Comparison of ENCODE assay signal across 8 cellular contexts in the genomic region with DNA sequence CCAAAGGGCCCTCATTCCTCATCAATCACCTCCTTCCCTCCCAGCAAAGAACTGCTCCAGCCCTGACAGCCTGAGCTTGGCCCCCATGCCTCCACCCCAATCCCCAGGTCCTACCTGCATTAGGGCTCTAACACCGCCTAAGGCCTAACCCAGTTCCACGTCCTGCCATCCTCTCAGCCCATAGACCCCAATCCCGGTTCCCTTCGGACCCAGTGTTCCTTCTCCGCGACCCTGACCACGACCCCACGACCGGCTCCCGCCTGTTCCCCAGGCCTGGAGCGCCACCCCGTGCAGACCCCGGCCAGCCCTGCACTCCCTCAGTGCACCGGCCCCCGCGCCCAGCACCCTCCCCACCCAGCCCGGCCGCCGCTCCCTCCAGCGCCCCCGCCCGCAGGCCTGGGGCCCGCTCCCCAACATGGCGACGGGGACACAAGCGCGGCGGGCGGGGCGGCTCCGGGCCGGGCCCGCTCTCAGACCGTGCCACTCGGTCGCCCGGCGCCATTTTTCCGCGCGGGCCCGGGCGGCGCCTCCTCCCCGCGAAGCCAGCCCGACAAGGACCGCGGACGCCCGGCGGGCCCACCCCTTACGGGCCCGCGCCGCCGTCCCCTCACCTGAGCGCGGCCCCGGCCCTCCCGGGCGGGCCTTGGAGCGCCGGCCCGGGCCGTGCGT. TPM values are rescaled to one million over a fixed set of nuclear protein-coding genes. Genes with fewer than 3 reads are reported as not detected.
DNase-seq lines count a peak whose midpoint lies in the region; ATAC-seq, FAIRE-seq and TF ChIP-seq lines count a peak whose summit lies in the region.

No MANE protein-coding gene starts in this region.

- H3K4me3 ChIP-seq in A549 (peak overlapping the region; percentile 77), epithelial cell of esophagus (ENCODE audit: low read length) (peak overlapping the region; percentile 91), mononuclear cell (ENCODE audit: low read length) (peak overlapping the region; percentile 74)

- H3K4me2 ChIP-seq in A549, result peak overlapping the region; percentile 79

- peak; percentile 40 to 48 for DNase-seq in A549 (ENCODE audit: low read depth in 1 of 2, low spot score in 1 of 2)
- DNase-seq in NCI-H748 treated with DMSO at 0.1 percent for 48 hours (lab: John Stamatoyannopoulos, UW), result peak; percentile 49
- peak; percentile 81 for DNase-seq in activated CD8-positive, alpha-beta memory T cell treated with anti-CD3 and anti-CD28 coated beads, Interleukin-2, amount 50 U/mL, for 48 hours
- peak; percentile 55 for DNase-seq in epithelial cell of esophagus (ENCODE audit: low read depth)
- peak; percentile 48 to 57 for DNase-seq in stimulated activated CD8-positive, alpha-beta memory T cell treated with anti-CD3 and anti-CD28 coated beads, Interleukin-2, amount 100 ng/mL, for 48 hours (ENCODE audit: low read depth in 2 of 2)

- TF ChIP-seq CTCF in A549 (IDR thresholded peaks at IDR 0.05) (no peak; the same call in 2 of the 3 replicates), epithelial cell of esophagus (IDR thresholded peaks at IDR 0.05; ENCODE audit: insufficient read depth, low read depth, low read length, missing control alignments) (no peak)

- POLR2A ChIA-PET in A549 (lab: Yijun Ruan, JAX), result interaction anchor here (0.5 kb wide), 1 partner anchor 629 kb away, joined by 6 read pairs; no protein-coding TSS in a partner anchor

- H3K27ac ChIP-seq in A549, result peak overlapping the region; percentile 94 to 100

- H3K27me3 ChIP-seq in mononuclear cell (ENCODE audit: insufficient read depth, low read length), result no peaks in the 10 kb centered on the region

- WGBS in A549 (ENCODE audit: missing lambda C conversion rate), result 0% methylated on average over 7 of the region's 67 CpGs

- H3K9me3 ChIP-seq in A549 (no peaks in the 10 kb centered on the region), mononuclear cell (ENCODE audit: low read depth, low read length) (no peaks in the 10 kb centered on the region)

- TF ChIP-seq RAD21 in A549 (conservative IDR thresholded peaks at IDR 0.05 in 1 of 2, IDR thresholded peaks at IDR 0.05 in 1 of 2), result peak in 1 of 2 experiments; percentile 18; a peak in 1 of 5 replicates

- TF ChIP-seq POLR2A in A549 (IDR thresholded peaks at IDR 0.05; ENCODE audit: low read length) (peak; percentile 26; the same call in 1 of the 2 replicates), GM18526 (IDR thresholded peaks at IDR 0.05; ENCODE audit: extremely low read depth, insufficient read length) (peak; percentile 52)

- peak; percentile 86 to 89 for ATAC-seq in A549
- ATAC-seq in HG03097 (IDR thresholded peaks at IDR 0.05; ENCODE audit: low FRiP score, unreplicated experiment), result peak; percentile 60

- H3K4me1 ChIP-seq in A549 (peaks cover 16% of the 10 kb centered on the region; the same call in 2 of the 3 replicates), mononuclear cell (ENCODE audit: insufficient read depth, low read length) (peaks cover 28% of the 10 kb centered on the region)

- TF ChIP-seq EP300 in A549 (IDR thresholded peaks at IDR 0.05), result no peak

- no peak for FAIRE-seq in A549 (lab: Jason Lieb, UNC)

- CTCF ChIA-PET in A549 (lab: Yijun Ruan, JAX), result interaction anchor here (0.6 to 3.6 kb wide), 3 partner anchors 9 to 158 kb away, joined by 3 to 18 read pairs (median 4); no protein-coding TSS in a partner anchor

TF ChIP-seq in A549, 52 proteins besides CTCF, POLR2A, EP300 and RAD21:
- TF ChIP-seq, protein P1, sequence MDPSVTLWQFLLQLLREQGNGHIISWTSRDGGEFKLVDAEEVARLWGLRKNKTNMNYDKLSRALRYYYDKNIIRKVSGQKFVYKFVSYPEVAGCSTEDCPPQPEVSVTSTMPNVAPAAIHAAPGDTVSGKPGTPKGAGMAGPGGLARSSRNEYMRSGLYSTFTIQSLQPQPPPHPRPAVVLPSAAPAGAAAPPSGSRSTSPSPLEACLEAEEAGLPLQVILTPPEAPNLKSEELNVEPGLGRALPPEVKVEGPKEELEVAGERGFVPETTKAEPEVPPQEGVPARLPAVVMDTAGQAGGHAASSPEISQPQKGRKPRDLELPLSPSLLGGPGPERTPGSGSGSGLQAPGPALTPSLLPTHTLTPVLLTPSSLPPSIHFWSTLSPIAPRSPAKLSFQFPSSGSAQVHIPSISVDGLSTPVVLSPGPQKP (IDR thresholded peaks at IDR 0.05; ENCODE audit: low read depth, low read length), result no peak
- TF ChIP-seq JUN (IDR thresholded peaks at IDR 0.05), result no peak
- TF ChIP-seq PHF8 (IDR thresholded peaks at IDR 0.05; ENCODE audit: borderline replicate concordance, low read depth), result peak; percentile 56; the same call in 1 of the 2 replicates
- TF ChIP-seq RNF2 (IDR thresholded peaks at IDR 0.05; ENCODE audit: borderline replicate concordance, low read depth), result no peak
- TF ChIP-seq EHMT2 (IDR thresholded peaks at IDR 0.05; ENCODE audit: low read depth), result no peak
- no peak for TF ChIP-seq ZC3H11A (IDR thresholded peaks at IDR 0.05)
- no peak for TF ChIP-seq ZSCAN20 (CRISPR knock-in tag; IDR thresholded peaks at IDR 0.05)
- no peak for TF ChIP-seq GATA3 (IDR thresholded peaks at IDR 0.05; ENCODE audit: borderline replicate concordance)
- TF ChIP-seq CBX8 (IDR thresholded peaks at IDR 0.05), result no peak
- no peak for TF ChIP-seq CEBPB (IDR thresholded peaks at IDR 0.05)
- TF ChIP-seq ZFP36 (IDR thresholded peaks at IDR 0.05; ENCODE audit: borderline replicate concordance, partially characterized antibody), result no peak
- TF ChIP-seq HDAC2 (IDR thresholded peaks at IDR 0.05), result no peak
- no peak for TF ChIP-seq KDM1A (IDR thresholded peaks at IDR 0.05; ENCODE audit: low read depth)
- peak; percentile 38; the same call in 1 of the 2 replicates for TF ChIP-seq MAZ (IDR thresholded peaks at IDR 0.05; ENCODE audit: borderline replicate concordance, low read depth, low read length)
- TF ChIP-seq MAFK (IDR thresholded peaks at IDR 0.05; ENCODE audit: partially characterized antibody), result no peak
- TF ChIP-seq FOSL2 (IDR thresholded peaks at IDR 0.05), result no peak
- TF ChIP-seq FOSL2 (CRISPR knock-in tag; IDR thresholded peaks at IDR 0.05), result no peak
- no peak for TF ChIP-seq NFE2L2 (conservative IDR thresholded peaks at IDR 0.05; ENCODE audit: low read length)

RNA-seq across cellular contexts. Expression of a gene that starts 0.5 kb away (rescaled TPM):
- polyA plus RNA-seq in A549 (2011; rRNA removed) (18.0 and 22.7 TPM in 2 replicates), A549 (2017; fragmentation: RNase III; extraction: RNeasy Plus Mini Kit Qiagen cat#74134 plus additional on column Dnase treatment) (14.1 to 15.8 TPM (median 15.3 TPM) in 3 replicates)
- 12.8 and 16.3 TPM in 2 replicates for polyA plus RNA-seq in A549 (2012; cell fraction: cytosol; rRNA removed)
- polyA plus RNA-seq in A549 (2012; cell fraction: nucleus; rRNA removed), result 12.7 and 13.9 TPM in 2 replicates
- polyA minus RNA-seq in A549 (2011; rRNA and poly(A)+ RNA removed), result 26.7 and 29.9 TPM in 2 replicates
- 12.2 TPM for total RNA-seq in mononuclear cell

RNA-seq across cellular contexts. Expression of a gene that starts 47.7 kb away (rescaled TPM):
- polyA plus RNA-seq in A549 (2011; rRNA removed) (3.5 and 4.2 TPM in 2 replicates), A549 (2017; fragmentation: RNase III; extraction: RNeasy Plus Mini Kit Qiagen cat#74134 plus additional on column Dnase treatment) (8.6 to 10.6 TPM (median 9.1 TPM) in 3 replicates)
- polyA plus RNA-seq in A549 (2012; cell fraction: cytosol; rRNA removed), result 5.9 and 7.5 TPM in 2 replicates
- 40.7 and 50.1 TPM in 2 replicates for polyA plus RNA-seq in A549 (2012; cell fraction: nucleus; rRNA removed)
- 5.2 and 6.2 TPM in 2 replicates for polyA minus RNA-seq in A549 (2011; rRNA and poly(A)+ RNA removed)
- 5.1 TPM for total RNA-seq in mononuclear cell

RNA-seq across cellular contexts. Expression of a gene that starts 51.4 kb away (rescaled TPM):
- polyA plus RNA-seq in A549 (2011; rRNA removed) (21.4 and 22.1 TPM in 2 replicates), A549 (2017; fragmentation: RNase III; extraction: RNeasy Plus Mini Kit Qiagen cat#74134 plus additional on column Dnase treatment) (19.1 to 24.1 TPM (median 19.8 TPM) in 3 replicates)
- 13.3 and 14.9 TPM in 2 replicates for polyA plus RNA-seq in A549 (2012; cell fraction: cytosol; rRNA removed)
- 24.0 and 27.8 TPM in 2 replicates for polyA plus RNA-seq in A549 (2012; cell fraction: nucleus; rRNA removed)
- polyA minus RNA-seq in A549 (2011; rRNA and poly(A)+ RNA removed), result 52.7 and 57.9 TPM in 2 replicates
- 18.4 TPM for total RNA-seq in mononuclear cell

Comparison
In these comparisons a context has a peak if more than half of its experiments do, and no peak if none do; other contexts are left out.
1. Peak in every context shown above with its lines: DNase-seq, ATAC-seq, H3K4me3 ChIP-seq and H3K27ac ChIP-seq.